ENCODE assay signal across 1 cellular context in the genomic region with DNA sequence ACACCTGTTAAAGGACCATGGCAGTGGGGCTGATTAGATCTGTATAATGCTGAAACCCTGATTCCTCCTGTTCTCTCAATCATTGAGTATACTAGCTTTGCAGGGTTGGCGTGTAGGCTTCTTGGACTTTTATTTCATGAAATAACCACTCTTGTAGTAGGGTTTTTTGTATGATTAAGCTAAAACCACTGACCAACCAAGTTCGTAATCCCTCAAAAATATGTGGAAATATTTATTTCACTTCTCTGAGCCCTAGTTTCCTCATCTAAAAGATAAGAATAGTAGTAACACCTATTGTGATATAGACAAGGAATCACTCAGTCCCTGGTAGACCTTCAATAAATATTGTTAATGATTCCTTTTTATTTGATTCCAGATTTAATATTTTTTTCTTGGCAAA.
TF ChIP-seq lines count a peak whose summit lies in the region.

No MANE protein-coding gene starts in this region.

TF ChIP-seq in GM12878, 131 proteins besides CTCF, POLR2A, EP300 and RAD21:
- TF ChIP-seq KDM1A (IDR thresholded peaks at IDR 0.05; ENCODE audit: borderline replicate concordance) (no peak), SREBF2 (IDR thresholded peaks at IDR 0.05; ENCODE audit: low read length) (no peak), CHD1 (IDR thresholded peaks at IDR 0.05; ENCODE audit: low read depth, low read length) (no peak), NFXL1 (IDR thresholded peaks at IDR 0.05; ENCODE audit: borderline replicate concordance) (no peak), SP1 (IDR thresholded peaks at IDR 0.05; ENCODE audit: low read depth, low read length) (no peak), BHLHE40 (IDR thresholded peaks at IDR 0.05; ENCODE audit: borderline replicate concordance in 1 of 2, low read depth in 2 of 2, low read length in 1 of 2) (no peak), TCF3 (IDR thresholded peaks at IDR 0.05; ENCODE audit: borderline replicate concordance, insufficient read depth, low read depth, low read length) (no peak), KLF5 (IDR thresholded peaks at IDR 0.05; ENCODE audit: partially characterized antibody) (no peak)
- TF ChIP-seq, protein P1, sequence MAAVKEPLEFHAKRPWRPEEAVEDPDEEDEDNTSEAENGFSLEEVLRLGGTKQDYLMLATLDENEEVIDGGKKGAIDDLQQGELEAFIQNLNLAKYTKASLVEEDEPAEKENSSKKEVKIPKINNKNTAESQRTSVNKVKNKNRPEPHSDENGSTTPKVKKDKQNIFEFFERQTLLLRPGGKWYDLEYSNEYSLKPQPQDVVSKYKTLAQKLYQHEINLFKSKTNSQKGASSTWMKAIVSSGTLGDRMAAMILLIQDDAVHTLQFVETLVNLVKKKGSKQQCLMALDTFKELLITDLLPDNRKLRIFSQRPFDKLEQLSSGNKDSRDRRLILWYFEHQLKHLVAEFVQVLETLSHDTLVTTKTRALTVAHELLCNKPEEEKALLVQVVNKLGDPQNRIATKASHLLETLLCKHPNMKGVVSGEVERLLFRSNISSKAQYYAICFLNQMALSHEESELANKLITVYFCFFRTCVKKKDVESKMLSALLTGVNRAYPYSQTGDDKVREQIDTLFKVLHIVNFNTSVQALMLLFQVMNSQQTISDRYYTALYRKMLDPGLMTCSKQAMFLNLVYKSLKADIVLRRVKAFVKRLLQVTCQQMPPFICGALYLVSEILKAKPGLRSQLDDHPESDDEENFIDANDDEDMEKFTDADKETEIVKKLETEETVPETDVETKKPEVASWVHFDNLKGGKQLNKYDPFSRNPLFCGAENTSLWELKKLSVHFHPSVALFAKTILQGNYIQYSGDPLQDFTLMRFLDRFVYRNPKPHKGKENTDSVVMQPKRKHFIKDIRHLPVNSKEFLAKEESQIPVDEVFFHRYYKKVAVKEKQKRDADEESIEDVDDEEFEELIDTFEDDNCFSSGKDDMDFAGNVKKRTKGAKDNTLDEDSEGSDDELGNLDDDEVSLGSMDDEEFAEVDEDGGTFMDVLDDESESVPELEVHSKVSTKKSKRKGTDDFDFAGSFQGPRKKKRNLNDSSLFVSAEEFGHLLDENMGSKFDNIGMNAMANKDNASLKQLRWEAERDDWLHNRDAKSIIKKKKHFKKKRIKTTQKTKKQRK (IDR thresholded peaks at IDR 0.05; ENCODE audit: low read depth, low read length): no peak
